20 cellular contexts compared by ENCODE assay signal in genomic region chr4:29653221-29653620, GRCh38.
DNase-seq lines count a peak whose midpoint lies in the region; ATAC-seq, FAIRE-seq and TF ChIP-seq lines count a peak whose summit lies in the region.
"Had no signal": no experiment of that assay in that cellular context is flagged by ENCODE, and none has a peak within 500 bp of the region (broad histone marks: within the 10 kb centered on the region; RNA-seq: fewer than 3 reads in every experiment).

No MANE protein-coding gene starts in this region.

- in situ Hi-C loops in GM12878 (cut with MboI), result no loop called here

- no peaks in the 10 kb centered on the region for H4K20me1 ChIP-seq in GM12878 (ENCODE audit: control insufficient read depth, insufficient read depth)
- H4K20me1 ChIP-seq: BLaER1 had no signal

- H3K4me2 ChIP-seq in GM12878 (ENCODE audit: control insufficient read depth, insufficient read depth), result no peak overlapping the region
- H3K4me2 ChIP-seq: A549, BLaER1 had no signal

- POLR2A ChIA-PET in GM12878 (lab: Charles Lee), result no interaction called here

- no peak overlapping the region for H2AFZ ChIP-seq in GM12878 (ENCODE audit: control insufficient read depth, low read depth, low read length)
- H2AFZ ChIP-seq: GM23248 had no signal

- H3K27ac ChIP-seq in GM12878 (ENCODE audit: control insufficient read depth, insufficient read depth), result no peak overlapping the region
- no peak overlapping the region for H3K27ac ChIP-seq in right cardiac atrium (ENCODE audit: low read length)
- H3K27ac ChIP-seq: 22Rv1, A549, BLaER1, GM23248, HL-60 had no signal

- RAD21 ChIA-PET in GM12878 (lab: Charles Lee; ENCODE audit: unreplicated experiment), result no interaction called here

- no peak for TF ChIP-seq POLR2A in GM12878 (IDR thresholded peaks at IDR 0.05; ENCODE audit: low read depth, low read length)

- ATAC-seq in GM12878 (no peak), right cardiac atrium (no peak)
- ATAC-seq: A549 had no signal

- 36% methylated on average over 6 of the region's 6 CpGs for WGBS in GM12878 (ENCODE audit: insufficient coverage, insufficient replicate concordance, low lambda C conversion rate, missing lambda C conversion rate)
- 71% methylated on average over 6 of the region's 6 CpGs for WGBS in right cardiac atrium

- H3K36me3 ChIP-seq in GM12878 (ENCODE audit: control insufficient read depth in 2 of 2, insufficient read depth in 2 of 2, low read length in 1 of 2), result no peaks in the 10 kb centered on the region
- H3K36me3 ChIP-seq: BLaER1 had no signal

- H3K27me3 ChIP-seq in GM12878 (replicated peaks in 1 of 2; ENCODE audit: control insufficient read depth in 2 of 2, insufficient read depth in 2 of 2, low read length in 1 of 2), result no peaks in the 10 kb centered on the region
- H3K27me3 ChIP-seq in right cardiac atrium (ENCODE audit: control insufficient read depth, insufficient read depth), result no peaks in the 10 kb centered on the region
- H3K27me3 ChIP-seq: BLaER1 had no signal

- H3K9me3 ChIP-seq in GM12878 (replicated peaks; ENCODE audit: control insufficient read depth, insufficient read depth, low read length), result no peaks in the 10 kb centered on the region
- H3K9me3 ChIP-seq in right cardiac atrium (ENCODE audit: control insufficient read depth, low read length), result no peaks in the 10 kb centered on the region
- H3K9me3 ChIP-seq: A549, BLaER1 had no signal

- H3K4me1 ChIP-seq in GM12878 (ENCODE audit: control insufficient read depth, insufficient read depth, low read length) (no peaks in the 10 kb centered on the region), right cardiac atrium (ENCODE audit: control insufficient read depth, insufficient read depth, low read length) (no peaks in the 10 kb centered on the region)
- H3K4me1 ChIP-seq: A549, BLaER1 had no signal

- peak; percentile 1 to 38 for DNase-seq in NCI-H524 (lab: John Stamatoyannopoulos, UW)
- no peak for DNase-seq in NCI-H524 treated with DMSO at 0.1 percent for 48 hours (lab: John Stamatoyannopoulos, UW)
- no peak for DNase-seq in HTR-8/SVneo (ENCODE audit: insufficient read length, low spot score)
- DNase-seq in GM12878 (ENCODE audit: low read depth, low spot score), result no peak
- peak; percentile 21 for DNase-seq in myocyte (ENCODE audit: low read depth)
- DNase-seq in right cardiac atrium, result no peak
- no peak for DNase-seq in kidney tubule cell (ENCODE audit: low spot score)
- DNase-seq: CD4-positive, alpha-beta memory T cell; DMS153; DMS79 treated with DMSO at 0.1 percent for 48 hours; GF-D8; GM23248; HCEC 1CT; IMR-90 had no signal

- no peak overlapping the region for H3K4me3 ChIP-seq in GM12878
- H3K4me3 ChIP-seq in right cardiac atrium (ENCODE audit: low read length), result no peak overlapping the region
- H3K4me3 ChIP-seq: A549, BLaER1, GM23248 had no signal

- CTCF ChIA-PET in GM12878 (lab: Yijun Ruan, JAX), result no interaction called here

- H3K9ac ChIP-seq in GM12878 (ENCODE audit: control insufficient read depth, insufficient read depth, low read length), result no peak overlapping the region
- H3K9ac ChIP-seq: BLaER1, GM23248 had no signal

- no TSS peak for BruUV-seq in GM12878 (replicated peaks; lab: Mats Ljungman, UMichigan)

- TF ChIP-seq EP300 in GM12878 (IDR thresholded peaks at IDR 0.05; ENCODE audit: borderline replicate concordance in 1 of 2, control insufficient read depth in 1 of 2, low read depth in 2 of 2, low read length in 2 of 2), result no peak

- no peaks in the 10 kb centered on the region for H3K79me2 ChIP-seq in GM12878 (ENCODE audit: control insufficient read depth, insufficient read depth, low read length)

- peak; percentile 46 for FAIRE-seq in HTR-8/SVneo (lab: Jason Lieb, UNC)
- no peak for FAIRE-seq in GM12878 (lab: Jason Lieb, UNC)
- FAIRE-seq: A549, GM19239, H54 had no signal

- intact Hi-C loops in GM12878 (cut with micrococcal nuclease; ENCODE audit: unreplicated experiment), result no loop called here
- intact Hi-C loops in right cardiac atrium (cut with DNase I), result no loop called here

- no peak for TF ChIP-seq RAD21 in GM12878 (IDR thresholded peaks at IDR 0.05; ENCODE audit: insufficient read depth, low read depth, low read length)

- SMC1A ChIA-PET in GM12878 (lab: Charles Lee; ENCODE audit: uncharacterized antibody, unreplicated experiment), result interaction anchor here (1.2 to 1.6 kb wide), 4 partner anchors 10 to 74 kb away, joined by 3 to 5 read pairs (median 4); no protein-coding TSS in a partner anchor

- TF ChIP-seq CTCF in GM12878 (IDR thresholded peaks at IDR 0.05 in 2 of 3, conservative IDR thresholded peaks at IDR 0.05 in 1 of 3; ENCODE audit: control insufficient read depth in 2 of 3, extremely low read depth in 1 of 3, insufficient read depth in 1 of 3, low read depth in 3 of 3, low read length in 3 of 3), result no peak

TF ChIP-seq in GM12878, 131 proteins besides CTCF, POLR2A, EP300 and RAD21:
- 0 out of 4 replicates have a peak, but pooled peaks of 1 of the 2 experiments have one; percentile 27 for TF ChIP-seq IKZF2 (IDR thresholded peaks at IDR 0.05)
- no peak for TF ChIP-seq HDAC2 (IDR thresholded peaks at IDR 0.05)
- TF ChIP-seq RELA (IDR thresholded peaks at IDR 0.05; ENCODE audit: borderline replicate concordance, partially characterized antibody), result no peak
- peak; percentile 70 for TF ChIP-seq MEF2B (IDR thresholded peaks at IDR 0.05; ENCODE audit: partially characterized antibody, poor library complexity, severe bottlenecking)
- TF ChIP-seq ZBTB33 (IDR thresholded peaks at IDR 0.05), result no peak
- no peak for TF ChIP-seq BMI1 (IDR thresholded peaks at IDR 0.05; ENCODE audit: borderline replicate concordance)

Comparison
In these comparisons a context has a peak if more than half of its experiments do, and no peak if none do; other contexts are left out.
1. DNase-seq: peak in NCI-H524 (2 of 2) and myocyte (single experiment); none in NCI-H524 treated with DMSO at 0.1 percent for 48 hours (single experiment), HTR-8/SVneo (single experiment), GM12878 (single experiment), right cardiac atrium (0 of 3) and kidney tubule cell (single experiment).